In the genomic region with DNA sequence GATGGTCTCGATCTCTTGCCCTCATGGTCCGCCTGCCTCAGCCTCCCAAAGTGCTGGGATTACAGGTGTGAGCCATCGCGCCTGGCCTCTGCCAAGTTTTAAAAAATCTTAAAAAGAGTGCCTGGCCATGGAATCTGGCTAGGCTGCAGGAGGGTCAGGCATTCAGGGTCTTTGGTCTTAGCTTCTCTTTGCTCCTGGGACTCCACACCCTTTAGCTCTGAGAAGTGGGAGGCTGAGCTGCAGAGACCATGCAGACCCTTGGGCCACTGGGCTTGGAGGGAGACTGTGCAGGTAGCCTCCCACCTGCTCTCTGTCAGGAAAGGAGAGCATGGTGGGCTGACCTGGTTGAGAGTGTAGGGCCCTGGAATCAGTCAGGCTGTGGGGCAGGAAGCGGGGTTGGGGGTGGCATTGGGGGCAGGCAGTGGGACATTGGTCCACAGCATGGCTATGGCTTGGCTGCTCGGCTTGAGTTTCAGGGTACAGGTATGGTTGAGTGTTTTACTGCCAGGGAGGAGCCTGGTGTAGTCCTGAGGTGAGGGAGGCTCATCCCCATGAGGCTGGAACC, we compare ENCODE assay signal across 16 cellular contexts. TPM values are rescaled to one million over a fixed set of nuclear protein-coding genes. Genes with fewer than 3 reads are reported as not detected.
DNase-seq lines count a peak whose midpoint lies in the region; ATAC-seq and TF ChIP-seq lines count a peak whose summit lies in the region.
"Had no signal": no experiment of that assay in that cellular context is flagged by ENCODE, and none has a peak within 500 bp of the region (broad histone marks: within the 10 kb centered on the region; RNA-seq: fewer than 3 reads in every experiment).

No MANE protein-coding gene starts in this region.

- intact Hi-C loops in activated CD8-positive, alpha-beta T cell treated with anti-CD3 and anti-CD28 coated beads for 36 hours (cut with micrococcal nuclease): no loop called here
- intact Hi-C loops in sciatic nerve (cut with DNase I): loop anchor here (2.0 kb wide), 1 partner anchor 42 kb away; no protein-coding TSS in a partner anchor

- no peaks in the 10 kb centered on the region for H3K9me3 ChIP-seq in BLaER1 treated with 17β-estradiol and CSF1 and Interleukin-3, amounts not matched to agents 10 nM and 100 nM (replicated peaks in 1 of 11)
- H3K9me3 ChIP-seq in hepatocyte (ENCODE audit: low read depth): no peaks in the 10 kb centered on the region

- peaks cover 0 to 6% (median 0%) of the 10 kb centered on the region in 11 experiments; a peak in 1 of 22 replicates for H3K36me3 ChIP-seq in BLaER1 treated with 17β-estradiol and CSF1 and Interleukin-3, amounts not matched to agents 10 nM and 100 nM
- no peaks in the 10 kb centered on the region for H3K36me3 ChIP-seq in hepatocyte (replicated peaks; ENCODE audit: insufficient read depth, low read depth)

- H3K4me2 ChIP-seq in BLaER1 treated with 17β-estradiol and CSF1 and Interleukin-3, amounts not matched to agents 10 nM and 100 nM: peak overlapping the region in 9 of 11 experiments; percentile 47 to 89 (median 79); a peak in 16 of 22 replicates
- no peak overlapping the region for H3K4me2 ChIP-seq in hepatocyte

- H3K79me2 ChIP-seq in hepatocyte: peaks cover 98% of the 10 kb centered on the region

- no peak for DNase-seq in activated CD8-positive, alpha-beta T cell treated with anti-CD3 and anti-CD28 coated beads, Interleukin-2, amount 10 ng/mL, durations not matched to agents 7 days and 5 days
- no peak for DNase-seq in activated CD8-positive, alpha-beta T cell treated with anti-CD3 and anti-CD28 coated beads for 36 hours
- DNase-seq in hepatocyte (ENCODE audit: low spot score) (peak; percentile 3), sciatic nerve (ENCODE audit: low spot score) (peak; percentile 36), AML-193 (lab: John Stamatoyannopoulos, UW) (no peak), amygdala (lab: John Stamatoyannopoulos, UW) (no peak), globus pallidus (ENCODE audit: low spot score) (no peak)
- DNase-seq: CD8-positive, alpha-beta memory T cell; DND-41; GDM1; NCI-H1930; NCI-H2171; NCI-H510A; NCI-H82 had no signal

- H3K27me3 ChIP-seq in BLaER1 treated with 17β-estradiol and CSF1 and Interleukin-3, amounts not matched to agents 10 nM and 100 nM: no peaks in the 10 kb centered on the region
- no peaks in the 10 kb centered on the region for H3K27me3 ChIP-seq in hepatocyte

- H3K4me3 ChIP-seq in BLaER1 treated with 17β-estradiol and CSF1 and Interleukin-3, amounts not matched to agents 10 nM and 100 nM: no peak overlapping the region
- H3K4me3 ChIP-seq in hepatocyte: no peak overlapping the region

- peaks cover 36% of the 10 kb centered on the region for H3K4me1 Mint-ChIP-seq in activated CD8-positive, alpha-beta T cell treated with anti-CD3 and anti-CD28 coated beads, Interleukin-2, amount 10 ng/mL, durations not matched to agents 7 days and 5 days (ENCODE audit: low read depth)
- peaks cover 59% of the 10 kb centered on the region for H3K4me1 Mint-ChIP-seq in activated CD8-positive, alpha-beta T cell treated with anti-CD3 and anti-CD28 coated beads for 36 hours (ENCODE audit: low read depth)

- peak overlapping the region; percentile 43 for H3K27ac Mint-ChIP-seq in activated CD8-positive, alpha-beta T cell treated with anti-CD3 and anti-CD28 coated beads, Interleukin-2, amount 10 ng/mL, durations not matched to agents 7 days and 5 days
- no peak overlapping the region for H3K27ac Mint-ChIP-seq in activated CD8-positive, alpha-beta T cell treated with anti-CD3 and anti-CD28 coated beads for 36 hours

- ATAC-seq in activated CD8-positive, alpha-beta T cell treated with anti-CD3 and anti-CD28 coated beads, Interleukin-2, amount 10 ng/mL, durations not matched to agents 7 days and 5 days: no peak
- ATAC-seq in activated CD8-positive, alpha-beta T cell treated with anti-CD3 and anti-CD28 coated beads for 36 hours: no peak
- no peak for ATAC-seq in sciatic nerve

- no peaks in the 10 kb centered on the region for H3K9me3 Mint-ChIP-seq in activated CD8-positive, alpha-beta T cell treated with anti-CD3 and anti-CD28 coated beads, Interleukin-2, amount 10 ng/mL, durations not matched to agents 7 days and 5 days (ENCODE audit: insufficient read depth)
- H3K9me3 Mint-ChIP-seq in activated CD8-positive, alpha-beta T cell treated with anti-CD3 and anti-CD28 coated beads for 36 hours: no peaks in the 10 kb centered on the region
- H3K9me3 Mint-ChIP-seq: CD8-positive, alpha-beta memory T cell; IgD-negative memory B cell had no signal

- no peak overlapping the region; a peak in 1 of 22 replicates for H3K27ac ChIP-seq in BLaER1 treated with 17β-estradiol and CSF1 and Interleukin-3, amounts not matched to agents 10 nM and 100 nM
- no peak overlapping the region for H3K27ac ChIP-seq in hepatocyte

- no peaks in the 10 kb centered on the region for H3K9me2 ChIP-seq in hepatocyte (replicated peaks; ENCODE audit: insufficient read depth)

- H3K36me3 Mint-ChIP-seq in activated CD8-positive, alpha-beta T cell treated with anti-CD3 and anti-CD28 coated beads, Interleukin-2, amount 10 ng/mL, durations not matched to agents 7 days and 5 days (ENCODE audit: low read depth): no peaks in the 10 kb centered on the region
- no peaks in the 10 kb centered on the region for H3K36me3 Mint-ChIP-seq in activated CD8-positive, alpha-beta T cell treated with anti-CD3 and anti-CD28 coated beads for 36 hours (ENCODE audit: low read depth)
- H3K36me3 Mint-ChIP-seq: IgD-negative memory B cell had no signal

- POLR2A ChIA-PET in activated CD8-positive, alpha-beta T cell treated with anti-CD3 and anti-CD28 coated beads, Interleukin-2, amount 10 ng/mL, durations not matched to agents 7 days and 5 days (lab: Charles Lee): no interaction called here
- POLR2A ChIA-PET in activated CD8-positive, alpha-beta T cell treated with anti-CD3 and anti-CD28 coated beads for 36 hours (lab: Charles Lee): no interaction called here

- H3K27me3 Mint-ChIP-seq in activated CD8-positive, alpha-beta T cell treated with anti-CD3 and anti-CD28 coated beads, Interleukin-2, amount 10 ng/mL, durations not matched to agents 7 days and 5 days (ENCODE audit: low read depth): no peaks in the 10 kb centered on the region
- no peaks in the 10 kb centered on the region for H3K27me3 Mint-ChIP-seq in activated CD8-positive, alpha-beta T cell treated with anti-CD3 and anti-CD28 coated beads for 36 hours
- H3K27me3 Mint-ChIP-seq: CD8-positive, alpha-beta memory T cell; IgD-negative memory B cell had no signal

- peaks cover 91 to 100% (median 99%) of the 10 kb centered on the region in 11 experiments for H4K20me1 ChIP-seq in BLaER1 treated with 17β-estradiol and CSF1 and Interleukin-3, amounts not matched to agents 10 nM and 100 nM
- H4K20me1 ChIP-seq in hepatocyte (ENCODE audit: insufficient read depth, poor library complexity, severe bottlenecking): peaks cover 60% of the 10 kb centered on the region

- H3K4me3 Mint-ChIP-seq in activated CD8-positive, alpha-beta T cell treated with anti-CD3 and anti-CD28 coated beads, Interleukin-2, amount 10 ng/mL, durations not matched to agents 7 days and 5 days: no peak overlapping the region
- no peak overlapping the region for H3K4me3 Mint-ChIP-seq in activated CD8-positive, alpha-beta T cell treated with anti-CD3 and anti-CD28 coated beads for 36 hours
- H3K4me3 Mint-ChIP-seq: CD8-positive, alpha-beta memory T cell had no signal

- 0 out of 22 replicates have a peak overlapping the region, but pooled peaks of 1 of the 11 experiments have one; percentile 24 for H3K9ac ChIP-seq in BLaER1 treated with 17β-estradiol and CSF1 and Interleukin-3, amounts not matched to agents 10 nM and 100 nM

- no peak for TF ChIP-seq CTCF in activated CD8-positive, alpha-beta T cell treated with anti-CD3 and anti-CD28 coated beads for 36 hours (IDR thresholded peaks at IDR 0.05)
- TF ChIP-seq CTCF in hepatocyte (IDR thresholded peaks at IDR 0.05; ENCODE audit: poor library complexity): no peak

- 97% methylated on average over 6 of the region's 6 CpGs for WGBS in hepatocyte (ENCODE audit: low lambda C conversion rate, missing lambda C conversion rate)

- CTCF ChIA-PET in activated CD8-positive, alpha-beta T cell treated with anti-CD3 and anti-CD28 coated beads, Interleukin-2, amount 10 ng/mL, durations not matched to agents 7 days and 5 days (lab: Charles Lee): no interaction called here
- CTCF ChIA-PET in activated CD8-positive, alpha-beta T cell treated with anti-CD3 and anti-CD28 coated beads for 36 hours (lab: Charles Lee): no interaction called here

- H3K4me1 ChIP-seq in BLaER1 treated with 17β-estradiol and CSF1 and Interleukin-3, amounts not matched to agents 10 nM and 100 nM: peaks cover 50 to 85% (median 83%) of the 10 kb centered on the region in 10 experiments
- H3K4me1 ChIP-seq in hepatocyte (ENCODE audit: insufficient read depth): peaks cover 47% of the 10 kb centered on the region

- no peak overlapping the region for H2AFZ ChIP-seq in hepatocyte

RNA-seq across cellular contexts. Expression of a gene that starts 20.8 kb away (rescaled TPM):
- total RNA-seq in activated CD8-positive, alpha-beta T cell treated with anti-CD3 and anti-CD28 coated beads, Interleukin-2, amount 10 ng/mL, durations not matched to agents 7 days and 5 days: 10 to 100 TPM; 22.1 to 23.5 TPM
- 10 to 100 TPM; 12.9 to 13.1 TPM for total RNA-seq in activated CD8-positive, alpha-beta T cell treated with anti-CD3 and anti-CD28 coated beads for 36 hours
- 18.9 and 19.8 TPM in 2 replicates for total RNA-seq in hepatocyte
- polyA plus RNA-seq in hepatocyte: 9.5 and 10.5 TPM in 2 replicates
- 41.5 TPM for total RNA-seq in sciatic nerve

Comparison
In these comparisons a context has a peak if more than half of its experiments do, and no peak if none do; other contexts are left out.
1. DNase-seq: peak in hepatocyte (single experiment) and sciatic nerve (single experiment); none in activated CD8-positive, alpha-beta T cell treated with anti-CD3 and anti-CD28 coated beads, Interleukin-2, amount 10 ng/mL, durations not matched to agents 7 days and 5 days (single experiment), activated CD8-positive, alpha-beta T cell treated with anti-CD3 and anti-CD28 coated beads for 36 hours (single experiment), AML-193 (0 of 2), amygdala (0 of 56) and globus pallidus (single experiment).